Comparison of ENCODE assay signal across 8 cellular contexts in genomic region chr1:44674113-44675000, GRCh38. TPM values are rescaled to one million over a fixed set of nuclear protein-coding genes. Genes with fewer than 3 reads are reported as not detected.
DNase-seq lines count a peak whose midpoint lies in the region; ATAC-seq and TF ChIP-seq lines count a peak whose summit lies in the region.

Gene ARMH1 (plus strand): TSS chr1:44674714. CDS start chr1:44689698, 14,984 bp downstream.
Gene TMEM53 (minus strand): TSS chr1:44674481. CDS start chr1:44674391, 90 bp downstream.

- H3K27ac ChIP-seq in mucosa of rectum (ENCODE audit: low read depth in 2 of 2, low read length in 2 of 2) = peak within 1 kb of the TSS; percentile 98 to 99

- no peaks in the 10 kb centered on the region for H3K36me3 Mint-ChIP-seq in IgD-negative memory B cell
- H3K36me3 Mint-ChIP-seq in activated T-cell treated with anti-CD3 and anti-CD28 coated beads, Interleukin-2, amount 50 U/mL, for 24 hours (ENCODE audit: low read depth) = no peaks in the 10 kb centered on the region

- peak; percentile 74 for TF ChIP-seq POLR2A in erythroblast (IDR thresholded peaks at IDR 0.05; ENCODE audit: low read length)

- peaks cover 2% of the 10 kb centered on the region for H3K27me3 Mint-ChIP-seq in IgD-negative memory B cell
- H3K27me3 Mint-ChIP-seq in activated T-cell treated with anti-CD3 and anti-CD28 coated beads, Interleukin-2, amount 50 U/mL, for 24 hours = no peaks in the 10 kb centered on the region

- peak; percentile 86 for ATAC-seq in GM21576 (IDR thresholded peaks at IDR 0.05; ENCODE audit: unreplicated experiment)

- H3K27me3 ChIP-seq in mucosa of rectum (ENCODE audit: control insufficient read depth in 2 of 2, insufficient read depth in 2 of 2, low read length in 2 of 2) = no peaks in the 10 kb centered on the region

- no peaks in the 10 kb centered on the region for H3K9me3 ChIP-seq in mucosa of rectum (ENCODE audit: control insufficient read depth in 2 of 2, low read length in 2 of 2)

- peak within 1 kb of the TSS; percentile 82 to 88 for H3K4me3 ChIP-seq in mucosa of rectum (ENCODE audit: low read length in 2 of 2)

- peaks cover 25 to 38% of the 10 kb centered on the region in 2 donors for H3K4me1 ChIP-seq in mucosa of rectum (ENCODE audit: control insufficient read depth in 2 of 2, insufficient read depth in 2 of 2, low read length in 2 of 2)

- peaks cover 15 to 25% (median 15%) of the 10 kb centered on the region in 3 donors for H3K4me1 Mint-ChIP-seq in IgD-negative memory B cell
- H3K4me1 Mint-ChIP-seq in activated T-cell treated with anti-CD3 and anti-CD28 coated beads, Interleukin-2, amount 50 U/mL, for 24 hours (ENCODE audit: low read depth) = peaks cover 30% of the 10 kb centered on the region

- no peaks in the 10 kb centered on the region for H3K9me3 Mint-ChIP-seq in IgD-negative memory B cell
- H3K9me3 Mint-ChIP-seq in activated T-cell treated with anti-CD3 and anti-CD28 coated beads, Interleukin-2, amount 50 U/mL, for 24 hours = no peaks in the 10 kb centered on the region

- peak within 1 kb of the TSS; percentile 81 to 95 (median 84) for H3K27ac Mint-ChIP-seq in IgD-negative memory B cell
- H3K27ac Mint-ChIP-seq in activated T-cell treated with anti-CD3 and anti-CD28 coated beads, Interleukin-2, amount 50 U/mL, for 24 hours = peak within 1 kb of the TSS; percentile 93

- no peaks in the 10 kb centered on the region for H3K36me3 ChIP-seq in mucosa of rectum (ENCODE audit: control insufficient read depth in 2 of 2, insufficient read depth in 2 of 2, low read length in 2 of 2)

- peak within 1 kb of the TSS; percentile 85 to 94 (median 91) for H3K4me3 Mint-ChIP-seq in IgD-negative memory B cell
- peak within 1 kb of the TSS; percentile 83 for H3K4me3 Mint-ChIP-seq in activated T-cell treated with anti-CD3 and anti-CD28 coated beads, Interleukin-2, amount 50 U/mL, for 24 hours

- H3K9ac ChIP-seq in mucosa of rectum (ENCODE audit: low read depth in 1 of 2, low read length in 2 of 2) = peak within 1 kb of the TSS; percentile 88 to 95

- DNase-seq in DMS153 treated with DMSO at 0.1 percent for 48 hours (lab: John Stamatoyannopoulos, UW; ENCODE audit: unreplicated experiment) (peak; percentile 100), OCI-M1 (lab: John Stamatoyannopoulos, UW) (peak; percentile 99), erythroblast (lab: John Stamatoyannopoulos, UW) (peak; percentile 98 to 99)
- DNase-seq in activated T-cell treated with anti-CD3 and anti-CD28 coated beads, Interleukin-2, amount 50 U/mL, for 24 hours = peak; percentile 98
- peak; percentile 85 to 91 for DNase-seq in stimulated activated CD8-positive, alpha-beta memory T cell treated with anti-CD3 and anti-CD28 coated beads, Interleukin-4, amount 100 ng/mL, for 4 hours (ENCODE audit: low read depth in 2 of 2, low spot score in 1 of 2)

RNA-seq across cellular contexts. Expression of gene ARMH1, which starts in this region (rescaled TPM):
- polyA plus RNA-seq in IgD-negative memory B cell = 5.6 TPM

RNA-seq across cellular contexts. Expression of gene TMEM53, which starts in this region (rescaled TPM):
- polyA plus RNA-seq in IgD-negative memory B cell = 11.5 TPM

Comparison
In these comparisons a context has a peak if more than half of its experiments do, and no peak if none do; other contexts are left out.
1. Peak in every context shown above with its lines: DNase-seq, ATAC-seq, H3K4me3 ChIP-seq and H3K27ac ChIP-seq.